ENCODE assay signal across 1 cellular context in the genomic region with DNA sequence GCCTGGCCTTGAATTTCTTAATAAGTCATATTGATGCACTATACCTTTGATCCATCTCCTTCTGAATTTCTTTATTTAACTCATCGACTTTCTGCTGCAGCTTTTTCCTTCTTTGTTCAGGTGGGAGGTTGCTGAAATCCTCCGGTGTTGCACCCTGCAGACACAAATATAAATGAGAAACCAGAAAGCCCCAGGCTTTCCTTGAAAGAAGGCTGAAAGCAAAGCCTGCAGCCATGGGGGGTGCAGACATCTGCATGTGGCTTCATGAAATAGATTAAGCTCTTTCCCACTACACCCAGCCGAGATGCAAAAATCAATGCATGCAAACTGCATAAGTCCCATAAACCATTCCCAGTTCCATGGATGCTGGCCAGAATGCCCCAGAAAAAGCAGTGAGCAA.
TF ChIP-seq lines count a peak whose summit lies in the region.

No MANE protein-coding gene starts in this region.

TF ChIP-seq in H1, 55 proteins besides CTCF, POLR2A, EP300 and RAD21:
- TF ChIP-seq JUND (IDR thresholded peaks at IDR 0.05; ENCODE audit: low read length) (no peak), EGR1 (IDR thresholded peaks at IDR 0.05; ENCODE audit: borderline replicate concordance, low read depth, low read length) (no peak), CREB1 (IDR thresholded peaks at IDR 0.05) (no peak), ATF3 (IDR thresholded peaks at IDR 0.05; ENCODE audit: insufficient read depth, low read depth, low read length) (no peak), CEBPB (IDR thresholded peaks at IDR 0.05; ENCODE audit: low read depth, low read length) (no peak), HDAC2 (IDR thresholded peaks at IDR 0.05; ENCODE audit: borderline replicate concordance in 1 of 2, low read depth in 2 of 2, low read length in 2 of 2) (no peak), POU5F1 (IDR thresholded peaks at IDR 0.05; ENCODE audit: low read depth, low read length) (no peak), MAFK (IDR thresholded peaks at IDR 0.05; ENCODE audit: low read depth, low read length) (no peak)
- TF ChIP-seq, protein P1, sequence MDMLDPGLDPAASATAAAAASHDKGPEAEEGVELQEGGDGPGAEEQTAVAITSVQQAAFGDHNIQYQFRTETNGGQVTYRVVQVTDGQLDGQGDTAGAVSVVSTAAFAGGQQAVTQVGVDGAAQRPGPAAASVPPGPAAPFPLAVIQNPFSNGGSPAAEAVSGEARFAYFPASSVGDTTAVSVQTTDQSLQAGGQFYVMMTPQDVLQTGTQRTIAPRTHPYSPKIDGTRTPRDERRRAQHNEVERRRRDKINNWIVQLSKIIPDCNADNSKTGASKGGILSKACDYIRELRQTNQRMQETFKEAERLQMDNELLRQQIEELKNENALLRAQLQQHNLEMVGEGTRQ (IDR thresholded peaks at IDR 0.05; ENCODE audit: low read length), result no peak
- TF ChIP-seq, protein P2, sequence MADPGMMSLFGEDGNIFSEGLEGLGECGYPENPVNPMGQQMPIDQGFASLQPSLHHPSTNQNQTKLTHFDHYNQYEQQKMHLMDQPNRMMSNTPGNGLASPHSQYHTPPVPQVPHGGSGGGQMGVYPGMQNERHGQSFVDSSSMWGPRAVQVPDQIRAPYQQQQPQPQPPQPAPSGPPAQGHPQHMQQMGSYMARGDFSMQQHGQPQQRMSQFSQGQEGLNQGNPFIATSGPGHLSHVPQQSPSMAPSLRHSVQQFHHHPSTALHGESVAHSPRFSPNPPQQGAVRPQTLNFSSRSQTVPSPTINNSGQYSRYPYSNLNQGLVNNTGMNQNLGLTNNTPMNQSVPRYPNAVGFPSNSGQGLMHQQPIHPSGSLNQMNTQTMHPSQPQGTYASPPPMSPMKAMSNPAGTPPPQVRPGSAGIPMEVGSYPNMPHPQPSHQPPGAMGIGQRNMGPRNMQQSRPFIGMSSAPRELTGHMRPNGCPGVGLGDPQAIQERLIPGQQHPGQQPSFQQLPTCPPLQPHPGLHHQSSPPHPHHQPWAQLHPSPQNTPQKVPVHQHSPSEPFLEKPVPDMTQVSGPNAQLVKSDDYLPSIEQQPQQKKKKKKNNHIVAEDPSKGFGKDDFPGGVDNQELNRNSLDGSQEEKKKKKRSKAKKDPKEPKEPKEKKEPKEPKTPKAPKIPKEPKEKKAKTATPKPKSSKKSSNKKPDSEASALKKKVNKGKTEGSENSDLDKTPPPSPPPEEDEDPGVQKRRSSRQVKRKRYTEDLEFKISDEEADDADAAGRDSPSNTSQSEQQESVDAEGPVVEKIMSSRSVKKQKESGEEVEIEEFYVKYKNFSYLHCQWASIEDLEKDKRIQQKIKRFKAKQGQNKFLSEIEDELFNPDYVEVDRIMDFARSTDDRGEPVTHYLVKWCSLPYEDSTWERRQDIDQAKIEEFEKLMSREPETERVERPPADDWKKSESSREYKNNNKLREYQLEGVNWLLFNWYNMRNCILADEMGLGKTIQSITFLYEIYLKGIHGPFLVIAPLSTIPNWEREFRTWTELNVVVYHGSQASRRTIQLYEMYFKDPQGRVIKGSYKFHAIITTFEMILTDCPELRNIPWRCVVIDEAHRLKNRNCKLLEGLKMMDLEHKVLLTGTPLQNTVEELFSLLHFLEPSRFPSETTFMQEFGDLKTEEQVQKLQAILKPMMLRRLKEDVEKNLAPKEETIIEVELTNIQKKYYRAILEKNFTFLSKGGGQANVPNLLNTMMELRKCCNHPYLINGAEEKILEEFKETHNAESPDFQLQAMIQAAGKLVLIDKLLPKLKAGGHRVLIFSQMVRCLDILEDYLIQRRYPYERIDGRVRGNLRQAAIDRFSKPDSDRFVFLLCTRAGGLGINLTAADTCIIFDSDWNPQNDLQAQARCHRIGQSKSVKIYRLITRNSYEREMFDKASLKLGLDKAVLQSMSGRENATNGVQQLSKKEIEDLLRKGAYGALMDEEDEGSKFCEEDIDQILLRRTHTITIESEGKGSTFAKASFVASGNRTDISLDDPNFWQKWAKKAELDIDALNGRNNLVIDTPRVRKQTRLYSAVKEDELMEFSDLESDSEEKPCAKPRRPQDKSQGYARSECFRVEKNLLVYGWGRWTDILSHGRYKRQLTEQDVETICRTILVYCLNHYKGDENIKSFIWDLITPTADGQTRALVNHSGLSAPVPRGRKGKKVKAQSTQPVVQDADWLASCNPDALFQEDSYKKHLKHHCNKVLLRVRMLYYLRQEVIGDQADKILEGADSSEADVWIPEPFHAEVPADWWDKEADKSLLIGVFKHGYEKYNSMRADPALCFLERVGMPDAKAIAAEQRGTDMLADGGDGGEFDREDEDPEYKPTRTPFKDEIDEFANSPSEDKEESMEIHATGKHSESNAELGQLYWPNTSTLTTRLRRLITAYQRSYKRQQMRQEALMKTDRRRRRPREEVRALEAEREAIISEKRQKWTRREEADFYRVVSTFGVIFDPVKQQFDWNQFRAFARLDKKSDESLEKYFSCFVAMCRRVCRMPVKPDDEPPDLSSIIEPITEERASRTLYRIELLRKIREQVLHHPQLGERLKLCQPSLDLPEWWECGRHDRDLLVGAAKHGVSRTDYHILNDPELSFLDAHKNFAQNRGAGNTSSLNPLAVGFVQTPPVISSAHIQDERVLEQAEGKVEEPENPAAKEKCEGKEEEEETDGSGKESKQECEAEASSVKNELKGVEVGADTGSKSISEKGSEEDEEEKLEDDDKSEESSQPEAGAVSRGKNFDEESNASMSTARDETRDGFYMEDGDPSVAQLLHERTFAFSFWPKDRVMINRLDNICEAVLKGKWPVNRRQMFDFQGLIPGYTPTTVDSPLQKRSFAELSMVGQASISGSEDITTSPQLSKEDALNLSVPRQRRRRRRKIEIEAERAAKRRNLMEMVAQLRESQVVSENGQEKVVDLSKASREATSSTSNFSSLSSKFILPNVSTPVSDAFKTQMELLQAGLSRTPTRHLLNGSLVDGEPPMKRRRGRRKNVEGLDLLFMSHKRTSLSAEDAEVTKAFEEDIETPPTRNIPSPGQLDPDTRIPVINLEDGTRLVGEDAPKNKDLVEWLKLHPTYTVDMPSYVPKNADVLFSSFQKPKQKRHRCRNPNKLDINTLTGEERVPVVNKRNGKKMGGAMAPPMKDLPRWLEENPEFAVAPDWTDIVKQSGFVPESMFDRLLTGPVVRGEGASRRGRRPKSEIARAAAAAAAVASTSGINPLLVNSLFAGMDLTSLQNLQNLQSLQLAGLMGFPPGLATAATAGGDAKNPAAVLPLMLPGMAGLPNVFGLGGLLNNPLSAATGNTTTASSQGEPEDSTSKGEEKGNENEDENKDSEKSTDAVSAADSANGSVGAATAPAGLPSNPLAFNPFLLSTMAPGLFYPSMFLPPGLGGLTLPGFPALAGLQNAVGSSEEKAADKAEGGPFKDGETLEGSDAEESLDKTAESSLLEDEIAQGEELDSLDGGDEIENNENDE (IDR thresholded peaks at IDR 0.05; ENCODE audit: insufficient replicate concordance, low read length), result no peak
